1 cellular context compared by ENCODE assay signal in the genomic region with DNA sequence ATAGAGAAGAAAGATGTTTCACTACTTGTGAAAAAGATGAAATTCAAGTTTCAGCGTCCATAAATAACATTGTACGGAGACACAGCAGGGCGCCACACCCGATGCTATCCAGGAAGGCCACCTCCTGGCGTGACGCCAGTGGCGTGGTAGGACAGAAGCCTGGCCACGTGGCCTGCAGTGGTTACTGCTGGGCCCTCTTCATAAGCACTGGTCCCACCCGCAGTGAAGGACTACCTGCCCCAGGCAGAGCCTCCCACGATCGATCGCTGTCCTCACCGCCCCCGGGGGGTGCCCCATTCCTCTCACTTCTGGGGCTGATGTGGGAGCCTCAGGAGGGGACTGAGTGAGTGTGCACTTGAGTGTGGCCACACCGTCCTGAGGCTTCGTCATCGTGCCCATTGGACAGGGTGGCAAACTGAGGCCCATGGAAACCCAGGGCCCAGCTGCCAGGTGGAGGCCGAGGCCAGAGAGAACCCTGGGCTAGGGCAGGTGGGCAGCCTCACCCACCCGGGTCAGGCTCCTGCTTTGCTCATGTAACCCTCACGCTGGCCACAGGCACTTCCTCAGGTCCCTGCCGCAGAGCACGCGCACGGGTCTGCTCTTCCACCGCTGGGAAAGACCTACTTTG.
TF ChIP-seq lines count a peak whose summit lies in the region.

No MANE protein-coding gene starts in this region.

TF ChIP-seq in K562, 482 proteins besides CTCF, POLR2A, EP300 and RAD21 (continued from another document and continues in another):
- TF ChIP-seq, protein P1, sequence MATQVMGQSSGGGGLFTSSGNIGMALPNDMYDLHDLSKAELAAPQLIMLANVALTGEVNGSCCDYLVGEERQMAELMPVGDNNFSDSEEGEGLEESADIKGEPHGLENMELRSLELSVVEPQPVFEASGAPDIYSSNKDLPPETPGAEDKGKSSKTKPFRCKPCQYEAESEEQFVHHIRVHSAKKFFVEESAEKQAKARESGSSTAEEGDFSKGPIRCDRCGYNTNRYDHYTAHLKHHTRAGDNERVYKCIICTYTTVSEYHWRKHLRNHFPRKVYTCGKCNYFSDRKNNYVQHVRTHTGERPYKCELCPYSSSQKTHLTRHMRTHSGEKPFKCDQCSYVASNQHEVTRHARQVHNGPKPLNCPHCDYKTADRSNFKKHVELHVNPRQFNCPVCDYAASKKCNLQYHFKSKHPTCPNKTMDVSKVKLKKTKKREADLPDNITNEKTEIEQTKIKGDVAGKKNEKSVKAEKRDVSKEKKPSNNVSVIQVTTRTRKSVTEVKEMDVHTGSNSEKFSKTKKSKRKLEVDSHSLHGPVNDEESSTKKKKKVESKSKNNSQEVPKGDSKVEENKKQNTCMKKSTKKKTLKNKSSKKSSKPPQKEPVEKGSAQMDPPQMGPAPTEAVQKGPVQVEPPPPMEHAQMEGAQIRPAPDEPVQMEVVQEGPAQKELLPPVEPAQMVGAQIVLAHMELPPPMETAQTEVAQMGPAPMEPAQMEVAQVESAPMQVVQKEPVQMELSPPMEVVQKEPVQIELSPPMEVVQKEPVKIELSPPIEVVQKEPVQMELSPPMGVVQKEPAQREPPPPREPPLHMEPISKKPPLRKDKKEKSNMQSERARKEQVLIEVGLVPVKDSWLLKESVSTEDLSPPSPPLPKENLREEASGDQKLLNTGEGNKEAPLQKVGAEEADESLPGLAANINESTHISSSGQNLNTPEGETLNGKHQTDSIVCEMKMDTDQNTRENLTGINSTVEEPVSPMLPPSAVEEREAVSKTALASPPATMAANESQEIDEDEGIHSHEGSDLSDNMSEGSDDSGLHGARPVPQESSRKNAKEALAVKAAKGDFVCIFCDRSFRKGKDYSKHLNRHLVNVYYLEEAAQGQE (CRISPR knock-in tag; IDR thresholded peaks at IDR 0.05; ENCODE audit: low read depth) = 0 out of 2 replicates have a peak, but pooled peaks have one; percentile 67
- peak; percentile 98 for TF ChIP-seq HDAC2 (IDR thresholded peaks at IDR 0.05)
- TF ChIP-seq SMARCE1 (IDR thresholded peaks at IDR 0.05) = peak; percentile 22; the same call in 1 of the 2 replicates
- no peak for TF ChIP-seq CBX2 (IDR thresholded peaks at IDR 0.05; ENCODE audit: insufficient read depth, low read length, poor library complexity, severe bottlenecking)
- TF ChIP-seq SP1 (CRISPR knock-in tag; IDR thresholded peaks at IDR 0.05) = peak; percentile 63
- TF ChIP-seq ZNF511 (CRISPR knock-in tag; IDR thresholded peaks at IDR 0.05) = 0 out of 2 replicates have a peak, but pooled peaks have one; percentile 28
- TF ChIP-seq CEBPG (CRISPR knock-in tag; IDR thresholded peaks at IDR 0.05) = no peak
- no peak for TF ChIP-seq CEBPG (tag; conservative IDR thresholded peaks at IDR 0.05 in 1 of 2, IDR thresholded peaks at IDR 0.05 in 1 of 2)
- TF ChIP-seq HCFC1 (IDR thresholded peaks at IDR 0.05; ENCODE audit: low read depth, low read length) = no peak
- TF ChIP-seq CHD1 (IDR thresholded peaks at IDR 0.05; ENCODE audit: low read length) = no peak
- TF ChIP-seq CREB1 (IDR thresholded peaks at IDR 0.05) = no peak
- TF ChIP-seq CREB1 (CRISPR knock-in tag; IDR thresholded peaks at IDR 0.05) = peak; percentile 33; the same call in 1 of the 2 replicates
- TF ChIP-seq, protein P2, sequence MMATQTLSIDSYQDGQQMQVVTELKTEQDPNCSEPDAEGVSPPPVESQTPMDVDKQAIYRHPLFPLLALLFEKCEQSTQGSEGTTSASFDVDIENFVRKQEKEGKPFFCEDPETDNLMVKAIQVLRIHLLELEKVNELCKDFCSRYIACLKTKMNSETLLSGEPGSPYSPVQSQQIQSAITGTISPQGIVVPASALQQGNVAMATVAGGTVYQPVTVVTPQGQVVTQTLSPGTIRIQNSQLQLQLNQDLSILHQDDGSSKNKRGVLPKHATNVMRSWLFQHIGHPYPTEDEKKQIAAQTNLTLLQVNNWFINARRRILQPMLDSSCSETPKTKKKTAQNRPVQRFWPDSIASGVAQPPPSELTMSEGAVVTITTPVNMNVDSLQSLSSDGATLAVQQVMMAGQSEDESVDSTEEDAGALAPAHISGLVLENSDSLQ (IDR thresholded peaks at IDR 0.05) = peak; percentile 86
- no peak for TF ChIP-seq ZNF830 (CRISPR knock-in tag; IDR thresholded peaks at IDR 0.05)
- no peak; the same call in 1 of the 2 replicates for TF ChIP-seq NFIX (CRISPR knock-in tag; IDR thresholded peaks at IDR 0.05; ENCODE audit: low read depth)
- TF ChIP-seq ZNF263 (CRISPR knock-in tag; IDR thresholded peaks at IDR 0.05; ENCODE audit: borderline replicate concordance) = no peak
- TF ChIP-seq, protein P3, sequence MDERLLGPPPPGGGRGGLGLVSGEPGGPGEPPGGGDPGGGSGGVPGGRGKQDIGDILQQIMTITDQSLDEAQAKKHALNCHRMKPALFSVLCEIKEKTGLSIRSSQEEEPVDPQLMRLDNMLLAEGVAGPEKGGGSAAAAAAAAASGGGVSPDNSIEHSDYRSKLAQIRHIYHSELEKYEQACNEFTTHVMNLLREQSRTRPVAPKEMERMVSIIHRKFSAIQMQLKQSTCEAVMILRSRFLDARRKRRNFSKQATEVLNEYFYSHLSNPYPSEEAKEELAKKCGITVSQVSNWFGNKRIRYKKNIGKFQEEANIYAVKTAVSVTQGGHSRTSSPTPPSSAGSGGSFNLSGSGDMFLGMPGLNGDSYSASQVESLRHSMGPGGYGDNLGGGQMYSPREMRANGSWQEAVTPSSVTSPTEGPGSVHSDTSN (CRISPR knock-in tag; IDR thresholded peaks at IDR 0.05; ENCODE audit: low read depth) = no peak
- TF ChIP-seq, protein P3 (tag; conservative IDR thresholded peaks at IDR 0.05; ENCODE audit: low read depth) = peak; percentile 81
- TF ChIP-seq ZNF140 (CRISPR knock-in tag; IDR thresholded peaks at IDR 0.05) = no peak
- no peak for TF ChIP-seq LARP7 (IDR thresholded peaks at IDR 0.05)
- TF ChIP-seq ADNP (tag; IDR thresholded peaks at IDR 0.05) = peak; percentile 97
- TF ChIP-seq ZNF316 (IDR thresholded peaks at IDR 0.05) = no peak
- no peak for TF ChIP-seq MCM3 (IDR thresholded peaks at IDR 0.05)
- peak; percentile 14 to 62; a peak in 3 of 4 replicates for TF ChIP-seq TRIM24 (IDR thresholded peaks at IDR 0.05)
- TF ChIP-seq RHOXF2B (CRISPR knock-in tag; conservative IDR thresholded peaks at IDR 0.05) = no peak
- no peak; the same call in 1 of the 2 replicates for TF ChIP-seq MED1 (CRISPR knock-in tag; IDR thresholded peaks at IDR 0.05; ENCODE audit: borderline replicate concordance)
- TF ChIP-seq KLF13 (tag; IDR thresholded peaks at IDR 0.05; ENCODE audit: borderline replicate concordance, low read depth) = no peak
- TF ChIP-seq EHMT2 (IDR thresholded peaks at IDR 0.05) = peak; percentile 28; the same call in 1 of the 2 replicates
- TF ChIP-seq NCOA1 (IDR thresholded peaks at IDR 0.05; ENCODE audit: low read depth) = peak; percentile 44; the same call in 1 of the 2 replicates
- TF ChIP-seq, protein P4, sequence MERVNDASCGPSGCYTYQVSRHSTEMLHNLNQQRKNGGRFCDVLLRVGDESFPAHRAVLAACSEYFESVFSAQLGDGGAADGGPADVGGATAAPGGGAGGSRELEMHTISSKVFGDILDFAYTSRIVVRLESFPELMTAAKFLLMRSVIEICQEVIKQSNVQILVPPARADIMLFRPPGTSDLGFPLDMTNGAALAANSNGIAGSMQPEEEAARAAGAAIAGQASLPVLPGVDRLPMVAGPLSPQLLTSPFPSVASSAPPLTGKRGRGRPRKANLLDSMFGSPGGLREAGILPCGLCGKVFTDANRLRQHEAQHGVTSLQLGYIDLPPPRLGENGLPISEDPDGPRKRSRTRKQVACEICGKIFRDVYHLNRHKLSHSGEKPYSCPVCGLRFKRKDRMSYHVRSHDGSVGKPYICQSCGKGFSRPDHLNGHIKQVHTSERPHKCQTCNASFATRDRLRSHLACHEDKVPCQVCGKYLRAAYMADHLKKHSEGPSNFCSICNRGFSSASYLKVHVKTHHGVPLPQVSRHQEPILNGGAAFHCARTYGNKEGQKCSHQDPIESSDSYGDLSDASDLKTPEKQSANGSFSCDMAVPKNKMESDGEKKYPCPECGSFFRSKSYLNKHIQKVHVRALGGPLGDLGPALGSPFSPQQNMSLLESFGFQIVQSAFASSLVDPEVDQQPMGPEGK (CRISPR knock-in tag; IDR thresholded peaks at IDR 0.05; ENCODE audit: borderline replicate concordance) = no peak
- TF ChIP-seq, protein P5, sequence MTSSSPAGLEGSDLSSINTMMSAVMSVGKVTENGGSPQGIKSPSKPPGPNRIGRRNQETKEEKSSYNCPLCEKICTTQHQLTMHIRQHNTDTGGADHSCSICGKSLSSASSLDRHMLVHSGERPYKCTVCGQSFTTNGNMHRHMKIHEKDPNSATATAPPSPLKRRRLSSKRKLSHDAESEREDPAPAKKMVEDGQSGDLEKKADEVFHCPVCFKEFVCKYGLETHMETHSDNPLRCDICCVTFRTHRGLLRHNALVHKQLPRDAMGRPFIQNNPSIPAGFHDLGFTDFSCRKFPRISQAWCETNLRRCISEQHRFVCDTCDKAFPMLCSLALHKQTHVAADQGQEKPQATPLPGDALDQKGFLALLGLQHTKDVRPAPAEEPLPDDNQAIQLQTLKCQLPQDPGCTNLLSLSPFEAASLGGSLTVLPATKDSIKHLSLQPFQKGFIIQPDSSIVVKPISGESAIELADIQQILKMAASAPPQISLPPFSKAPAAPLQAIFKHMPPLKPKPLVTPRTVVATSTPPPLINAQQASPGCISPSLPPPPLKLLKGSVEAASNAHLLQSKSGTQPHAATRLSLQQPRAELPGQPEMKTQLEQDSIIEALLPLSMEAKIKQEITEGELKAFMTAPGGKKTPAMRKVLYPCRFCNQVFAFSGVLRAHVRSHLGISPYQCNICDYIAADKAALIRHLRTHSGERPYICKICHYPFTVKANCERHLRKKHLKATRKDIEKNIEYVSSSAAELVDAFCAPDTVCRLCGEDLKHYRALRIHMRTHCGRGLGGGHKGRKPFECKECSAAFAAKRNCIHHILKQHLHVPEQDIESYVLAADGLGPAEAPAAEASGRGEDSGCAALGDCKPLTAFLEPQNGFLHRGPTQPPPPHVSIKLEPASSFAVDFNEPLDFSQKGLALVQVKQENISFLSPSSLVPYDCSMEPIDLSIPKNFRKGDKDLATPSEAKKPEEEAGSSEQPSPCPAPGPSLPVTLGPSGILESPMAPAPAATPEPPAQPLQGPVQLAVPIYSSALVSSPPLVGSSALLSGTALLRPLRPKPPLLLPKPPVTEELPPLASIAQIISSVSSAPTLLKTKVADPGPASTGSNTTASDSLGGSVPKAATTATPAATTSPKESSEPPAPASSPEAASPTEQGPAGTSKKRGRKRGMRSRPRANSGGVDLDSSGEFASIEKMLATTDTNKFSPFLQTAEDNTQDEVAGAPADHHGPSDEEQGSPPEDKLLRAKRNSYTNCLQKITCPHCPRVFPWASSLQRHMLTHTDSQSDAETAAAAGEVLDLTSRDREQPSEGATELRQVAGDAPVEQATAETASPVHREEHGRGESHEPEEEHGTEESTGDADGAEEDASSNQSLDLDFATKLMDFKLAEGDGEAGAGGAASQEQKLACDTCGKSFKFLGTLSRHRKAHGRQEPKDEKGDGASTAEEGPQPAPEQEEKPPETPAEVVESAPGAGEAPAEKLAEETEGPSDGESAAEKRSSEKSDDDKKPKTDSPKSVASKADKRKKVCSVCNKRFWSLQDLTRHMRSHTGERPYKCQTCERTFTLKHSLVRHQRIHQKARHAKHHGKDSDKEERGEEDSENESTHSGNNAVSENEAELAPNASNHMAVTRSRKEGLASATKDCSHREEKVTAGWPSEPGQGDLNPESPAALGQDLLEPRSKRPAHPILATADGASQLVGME (CRISPR knock-in tag; IDR thresholded peaks at IDR 0.05) = 0 out of 2 replicates have a peak, but pooled peaks have one; percentile 77
- peak; percentile 97 for TF ChIP-seq CBX1 (IDR thresholded peaks at IDR 0.05; ENCODE audit: low read depth)
- no peak for TF ChIP-seq NR2F6 (CRISPR knock-in tag; IDR thresholded peaks at IDR 0.05)
- TF ChIP-seq, protein P6, sequence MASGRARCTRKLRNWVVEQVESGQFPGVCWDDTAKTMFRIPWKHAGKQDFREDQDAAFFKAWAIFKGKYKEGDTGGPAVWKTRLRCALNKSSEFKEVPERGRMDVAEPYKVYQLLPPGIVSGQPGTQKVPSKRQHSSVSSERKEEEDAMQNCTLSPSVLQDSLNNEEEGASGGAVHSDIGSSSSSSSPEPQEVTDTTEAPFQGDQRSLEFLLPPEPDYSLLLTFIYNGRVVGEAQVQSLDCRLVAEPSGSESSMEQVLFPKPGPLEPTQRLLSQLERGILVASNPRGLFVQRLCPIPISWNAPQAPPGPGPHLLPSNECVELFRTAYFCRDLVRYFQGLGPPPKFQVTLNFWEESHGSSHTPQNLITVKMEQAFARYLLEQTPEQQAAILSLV (tag; IDR thresholded peaks at IDR 0.05) = peak; percentile 58; the same call in 1 of the 2 replicates
- peak; percentile 72; the same call in 1 of the 2 replicates for TF ChIP-seq GTF2A2 (tag; IDR thresholded peaks at IDR 0.05)
- TF ChIP-seq, protein P7, sequence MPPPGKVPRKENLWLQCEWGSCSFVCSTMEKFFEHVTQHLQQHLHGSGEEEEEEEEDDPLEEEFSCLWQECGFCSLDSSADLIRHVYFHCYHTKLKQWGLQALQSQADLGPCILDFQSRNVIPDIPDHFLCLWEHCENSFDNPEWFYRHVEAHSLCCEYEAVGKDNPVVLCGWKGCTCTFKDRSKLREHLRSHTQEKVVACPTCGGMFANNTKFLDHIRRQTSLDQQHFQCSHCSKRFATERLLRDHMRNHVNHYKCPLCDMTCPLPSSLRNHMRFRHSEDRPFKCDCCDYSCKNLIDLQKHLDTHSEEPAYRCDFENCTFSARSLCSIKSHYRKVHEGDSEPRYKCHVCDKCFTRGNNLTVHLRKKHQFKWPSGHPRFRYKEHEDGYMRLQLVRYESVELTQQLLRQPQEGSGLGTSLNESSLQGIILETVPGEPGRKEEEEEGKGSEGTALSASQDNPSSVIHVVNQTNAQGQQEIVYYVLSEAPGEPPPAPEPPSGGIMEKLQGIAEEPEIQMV (tag; conservative IDR thresholded peaks at IDR 0.05; ENCODE audit: low read depth) = no peak
- peak; percentile 95 for TF ChIP-seq PTBP1 (IDR thresholded peaks at IDR 0.05; ENCODE audit: low read depth, low read length)
- TF ChIP-seq ZBTB2 (IDR thresholded peaks at IDR 0.05) = peak; percentile 64; the same call in 1 of the 2 replicates
- TF ChIP-seq CSDE1 (IDR thresholded peaks at IDR 0.05) = no peak
